In genomic region chr12:51536159-51536558, GRCh38 we compare ENCODE assay signal across 16 cellular contexts. TPM values are rescaled to one million over a fixed set of nuclear protein-coding genes. Genes with fewer than 3 reads are reported as not detected.
DNase-seq lines count a peak whose midpoint lies in the region; ATAC-seq and TF ChIP-seq lines count a peak whose summit lies in the region.
"Had no signal": no experiment of that assay in that cellular context is flagged by ENCODE, and none has a peak within 500 bp of the region (broad histone marks: within the 10 kb centered on the region; RNA-seq: fewer than 3 reads in every experiment).

No MANE protein-coding gene starts in this region.

- intact Hi-C loops in spleen (cut with DNase I; ENCODE audit: low total_unique reads) = loop anchor here (10.0 kb wide), 1 partner anchor 339 kb away; no protein-coding TSS in a partner anchor

- TF ChIP-seq POLR2A in spleen (IDR thresholded peaks at IDR 0.05) = no peak

- H3K4me1 ChIP-seq in spleen = peaks cover 0 to 9% (median 4%) of the 10 kb centered on the region in 6 donors

- H3K9me3 Mint-ChIP-seq in endothelial cell (ENCODE audit: unreplicated experiment) = no peaks in the 10 kb centered on the region
- no peaks in the 10 kb centered on the region for H3K9me3 Mint-ChIP-seq in type B pancreatic cell
- H3K9me3 Mint-ChIP-seq: activated naive CD8-positive, alpha-beta T cell treated with anti-CD3 and anti-CD28 coated beads for 36 hours had no signal

- TF ChIP-seq CTCF in endothelial cell (IDR thresholded peaks at IDR 0.05; ENCODE audit: unreplicated experiment) (peak; percentile 26), type B pancreatic cell (conservative IDR thresholded peaks at IDR 0.05) (peak; percentile 67), spleen (IDR thresholded peaks at IDR 0.05 in 8 of 11, conservative IDR thresholded peaks at IDR 0.05 in 3 of 11) (no peak)

- H3K4me3 ChIP-seq in spleen = no peak overlapping the region
- H3K4me3 ChIP-seq: MG63 had no signal

- H3K4me3 Mint-ChIP-seq in endothelial cell (ENCODE audit: unreplicated experiment) = no peak overlapping the region
- no peak overlapping the region for H3K4me3 Mint-ChIP-seq in type B pancreatic cell
- H3K4me3 Mint-ChIP-seq: activated CD4-positive, alpha-beta T cell treated with anti-CD3 and anti-CD28 coated beads for 36 hours; activated naive CD8-positive, alpha-beta T cell treated with anti-CD3 and anti-CD28 coated beads for 36 hours; B cell; T-helper 17 cell had no signal

- no peak overlapping the region for H3K27ac ChIP-seq in spleen

- ATAC-seq in GM19351 (IDR thresholded peaks at IDR 0.05; ENCODE audit: unreplicated experiment) = no peak
- ATAC-seq: activated CD4-positive, alpha-beta T cell treated with anti-CD3 and anti-CD28 coated beads for 36 hours; T-helper 17 cell had no signal

- WGBS in spleen, 5 donors = 80 to 88% (median 86%) methylated on average over 3 of the region's 3 CpGs

- DNase-seq in NCI-H748 (lab: John Stamatoyannopoulos, UW; ENCODE audit: unreplicated experiment) = peak; percentile 14
- no peak for DNase-seq in NCI-H748 treated with DMSO at 0.1 percent for 48 hours (lab: John Stamatoyannopoulos, UW)
- DNase-seq in NCI-H774 (lab: John Stamatoyannopoulos, UW) = peak; percentile 24
- DNase-seq in endothelial cell (ENCODE audit: low spot score) = no peak
- DNase-seq in type B pancreatic cell (ENCODE audit: extremely low spot score, unreplicated experiment) = no peak
- no peak for DNase-seq in spleen
- no peak for DNase-seq in occipital lobe (lab: John Stamatoyannopoulos, UW)
- DNase-seq: activated CD4-positive, alpha-beta T cell treated with anti-CD3 and anti-CD28 coated beads for 36 hours; activated naive CD8-positive, alpha-beta T cell treated with anti-CD3 and anti-CD28 coated beads for 36 hours; central memory CD4-positive, alpha-beta T cell; DMS79 treated with DMSO at 0.1 percent for 48 hours; MG63; RPMI8226; T-helper 17 cell had no signal

- H3K27me3 ChIP-seq in spleen (replicated peaks in 1 of 7) = peaks cover 0 to 27% (median 7%) of the 10 kb centered on the region in 7 donors
- H3K27me3 ChIP-seq: MG63 had no signal

- H3K4me1 Mint-ChIP-seq in endothelial cell (ENCODE audit: unreplicated experiment) (peaks cover 16% of the 10 kb centered on the region), type B pancreatic cell (ENCODE audit: unreplicated experiment) (peaks cover 6% of the 10 kb centered on the region)

- no peaks in the 10 kb centered on the region for H3K9me3 ChIP-seq in spleen
- H3K9me3 ChIP-seq: MG63 had no signal

- no peaks in the 10 kb centered on the region for H3K36me3 ChIP-seq in spleen
- H3K36me3 ChIP-seq: MG63 had no signal

- H3K27ac Mint-ChIP-seq in endothelial cell (ENCODE audit: unreplicated experiment) = no peak overlapping the region
- no peak overlapping the region for H3K27ac Mint-ChIP-seq in type B pancreatic cell
- H3K27ac Mint-ChIP-seq: activated CD4-positive, alpha-beta T cell treated with anti-CD3 and anti-CD28 coated beads for 36 hours; activated naive CD8-positive, alpha-beta T cell treated with anti-CD3 and anti-CD28 coated beads for 36 hours; B cell; T-helper 17 cell had no signal

- H3K36me3 Mint-ChIP-seq in endothelial cell (ENCODE audit: low read depth, unreplicated experiment) (no peaks in the 10 kb centered on the region), type B pancreatic cell (no peaks in the 10 kb centered on the region)
- H3K36me3 Mint-ChIP-seq: activated naive CD8-positive, alpha-beta T cell treated with anti-CD3 and anti-CD28 coated beads for 36 hours had no signal

- H3K27me3 Mint-ChIP-seq in endothelial cell (ENCODE audit: unreplicated experiment) = no peaks in the 10 kb centered on the region
- H3K27me3 Mint-ChIP-seq in type B pancreatic cell = peaks cover 34% of the 10 kb centered on the region

RNA-seq across cellular contexts. Expression of gene SCN8A, which starts 54.9 kb away (rescaled TPM):
- total RNA-seq in endothelial cell (ENCODE audit: unreplicated experiment) (5.0 TPM), type B pancreatic cell (ENCODE audit: low replicate concordance) (2.6 and 3.9 TPM in 2 replicates), spleen (1 to 10 TPM; 2.9 to 4.7 (median 3.1) TPM), occipital lobe (51.2 TPM)
- polyA plus RNA-seq in spleen = under 1 TPM; 0.17 to 0.41 (median 0.38) TPM

Comparison
In these comparisons a context has a peak if more than half of its experiments do, and no peak if none do; other contexts are left out.
1. DNase-seq: peak in NCI-H748 (single experiment) and NCI-H774 (single experiment); none in NCI-H748 treated with DMSO at 0.1 percent for 48 hours (single experiment), endothelial cell (single experiment), type B pancreatic cell (single experiment), spleen (single experiment) and occipital lobe (single experiment).
2. CTCF ChIP-seq: peak in endothelial cell (single experiment) and type B pancreatic cell (single experiment); none in spleen (0 of 11).